18 cellular contexts compared by ENCODE assay signal in genomic region chr1:174008979-174009378, GRCh38. TPM values are rescaled to one million over a fixed set of nuclear protein-coding genes. Genes with fewer than 3 reads are reported as not detected.
DNase-seq lines count a peak whose midpoint lies in the region; ATAC-seq and TF ChIP-seq lines count a peak whose summit lies in the region.
"Had no signal": no experiment of that assay in that cellular context is flagged by ENCODE, and none has a peak within 500 bp of the region (broad histone marks: within the 10 kb centered on the region; RNA-seq: fewer than 3 reads in every experiment).

No MANE protein-coding gene starts in this region.

- H3K4me1 ChIP-seq in DND-41 (ENCODE audit: insufficient read depth, low read length), result no peaks in the 10 kb centered on the region; the same call in none of the 2 replicates
- peaks cover 3% of the 10 kb centered on the region; the same call in 1 of the 2 replicates for H3K4me1 ChIP-seq in HAP-1
- peaks cover 23% of the 10 kb centered on the region for H3K4me1 ChIP-seq in OCI-LY7 (ENCODE audit: insufficient read depth, low read length, poor library complexity, severe bottlenecking)
- H3K4me1 ChIP-seq: breast epithelium had no signal

- intact Hi-C loops in OCI-LY7 (cut with micrococcal nuclease; ENCODE audit: unreplicated experiment), result no loop called here

- peaks cover 44% of the 10 kb centered on the region for H4K20me1 ChIP-seq in DND-41 (ENCODE audit: insufficient read depth, low read length)
- H4K20me1 ChIP-seq in OCI-LY7 (ENCODE audit: insufficient read depth, low read length), result no peaks in the 10 kb centered on the region

- no peak for TF ChIP-seq CTCF in DND-41 (IDR thresholded peaks at IDR 0.05; ENCODE audit: borderline replicate concordance, extremely low read depth, low read length, poor library complexity, severe bottlenecking)
- no peak for TF ChIP-seq CTCF in choroid plexus epithelial cell (conservative IDR thresholded peaks at IDR 0.05; ENCODE audit: low read depth, low read length)
- TF ChIP-seq CTCF in OCI-LY7 (conservative IDR thresholded peaks at IDR 0.05; ENCODE audit: low read length), result no peak

- DNase-seq in DND-41 (no peak), NCI-H226 (peak; percentile 40), choroid plexus epithelial cell (ENCODE audit: low read depth) (peak; percentile 18), HAP-1 (ENCODE audit: low spot score in 2 of 2) (no peak), OCI-LY7 (ENCODE audit: low spot score) (no peak)
- DNase-seq in natural killer cell treated with Interleukin-12 subunit alpha and Interleukin-12 subunit beta and Interleukin-15 and Interleukin-18, amount 100 ng/mL, for 72 hours (ENCODE audit: low spot score), result no peak
- DNase-seq: activated CD8-positive, alpha-beta memory T cell treated with anti-CD3 and anti-CD28 coated beads, Interleukin-2, amount 50 U/mL, for 4 hours; BE2C; effector CD4-positive, alpha-beta T cell; foreskin keratinocyte; NCI-H1092; ovary had no signal

- POLR2A ChIA-PET in OCI-LY7 (lab: Charles Lee), result interaction anchor here (0.6 kb wide), 2 partner anchors 10 to 109 kb away, joined by 3 read pairs; no protein-coding TSS in a partner anchor

- H3K4me3 ChIP-seq in DND-41 (ENCODE audit: low read depth in 1 of 2, low read length in 2 of 2) (no peak overlapping the region), choroid plexus epithelial cell (ENCODE audit: low read depth, low read length) (no peak overlapping the region), HAP-1 (no peak overlapping the region), OCI-LY7 (ENCODE audit: low read depth, low read length, poor library complexity, severe bottlenecking) (no peak overlapping the region)
- H3K4me3 ChIP-seq: breast epithelium, ovary had no signal

- ATAC-seq in DND-41 (ENCODE audit: insufficient read depth, low read depth) (no peak; the same call in 2 of the 3 replicates), GM19035 (IDR thresholded peaks at IDR 0.05; ENCODE audit: unreplicated experiment) (no peak)
- ATAC-seq in natural killer cell treated with Interleukin-12 subunit alpha and Interleukin-12 subunit beta and Interleukin-15 and Interleukin-18, amount 100 ng/mL, for 72 hours, result peak; percentile 46 to 52
- ATAC-seq: foreskin keratinocyte, SK-N-SH treated with all-trans-retinoic acid at 6 μM for 48 hours, WTC11 had no signal

- no peaks in the 10 kb centered on the region for H3K27me3 Mint-ChIP-seq in natural killer cell treated with Interleukin-12 subunit alpha and Interleukin-12 subunit beta and Interleukin-15 and Interleukin-18, amount 100 ng/mL, for 72 hours
- H3K27me3 Mint-ChIP-seq: activated naive CD4-positive, alpha-beta T cell treated with anti-CD3 and anti-CD28 coated beads, Interleukin-2, amount 50 U/mL, for 24 hours had no signal

- H3K9ac ChIP-seq in DND-41 (ENCODE audit: low read depth, low read length), result no peak overlapping the region

- 0 out of 2 replicates have a peak, but pooled peaks cover 3% of the 10 kb centered on the region for H3K36me3 ChIP-seq in DND-41 (ENCODE audit: insufficient read depth, low read length)
- peaks cover 3% of the 10 kb centered on the region for H3K36me3 ChIP-seq in HAP-1 (replicated peaks)
- peaks cover 49% of the 10 kb centered on the region for H3K36me3 ChIP-seq in OCI-LY7 (ENCODE audit: insufficient read depth, low read length)
- H3K36me3 ChIP-seq: BE2C, breast epithelium, ovary had no signal

- no peaks in the 10 kb centered on the region for H3K9me2 ChIP-seq in OCI-LY7 (ENCODE audit: insufficient read depth, low read length)

- peaks cover 42 to 46% of the 10 kb centered on the region in 2 donors for H3K4me1 Mint-ChIP-seq in natural killer cell treated with Interleukin-12 subunit alpha and Interleukin-12 subunit beta and Interleukin-15 and Interleukin-18, amount 100 ng/mL, for 72 hours (ENCODE audit: low read depth in 2 of 2)

- peaks cover 92% of the 10 kb centered on the region for H3K79me2 ChIP-seq in DND-41 (ENCODE audit: insufficient read depth, low read length)
- H3K79me2 ChIP-seq in OCI-LY7 (ENCODE audit: insufficient read depth, low read depth, low read length), result peaks cover 95% of the 10 kb centered on the region

- H2AFZ ChIP-seq in DND-41 (ENCODE audit: low read depth, low read length), result no peak overlapping the region
- no peak overlapping the region for H2AFZ ChIP-seq in OCI-LY7 (ENCODE audit: low read length)

- peak overlapping the region; percentile 5 to 18 for H3K27ac Mint-ChIP-seq in natural killer cell treated with Interleukin-12 subunit alpha and Interleukin-12 subunit beta and Interleukin-15 and Interleukin-18, amount 100 ng/mL, for 72 hours
- H3K27ac Mint-ChIP-seq: activated naive CD4-positive, alpha-beta T cell treated with anti-CD3 and anti-CD28 coated beads, Interleukin-2, amount 50 U/mL, for 24 hours; mesothelial cell of epicardium; WTC11 had no signal

- H3K9me3 ChIP-seq in DND-41 (ENCODE audit: insufficient read depth, low read length, severe bottlenecking) (no peaks in the 10 kb centered on the region), HAP-1 (no peaks in the 10 kb centered on the region), OCI-LY7 (ENCODE audit: low read length) (no peaks in the 10 kb centered on the region)
- H3K9me3 ChIP-seq: BE2C, breast epithelium, ovary had no signal

- no TSS peak for BruUV-seq in OCI-LY7 (replicated peaks; lab: Mats Ljungman, UMichigan)

- no peaks in the 10 kb centered on the region for H3K36me3 Mint-ChIP-seq in natural killer cell treated with Interleukin-12 subunit alpha and Interleukin-12 subunit beta and Interleukin-15 and Interleukin-18, amount 100 ng/mL, for 72 hours

- H3K27me3 ChIP-seq in DND-41 (ENCODE audit: insufficient read depth, low read length, poor library complexity) (no peaks in the 10 kb centered on the region), HAP-1 (ENCODE audit: low read depth) (no peaks in the 10 kb centered on the region)
- H3K27me3 ChIP-seq: BE2C, breast epithelium, foreskin keratinocyte, ovary had no signal

- no peak overlapping the region for H3K4me2 ChIP-seq in DND-41 (ENCODE audit: insufficient read depth, low read length)
- no peak overlapping the region for H3K4me2 ChIP-seq in OCI-LY7 (ENCODE audit: low read length)

- H3K4me3 Mint-ChIP-seq in natural killer cell treated with Interleukin-12 subunit alpha and Interleukin-12 subunit beta and Interleukin-15 and Interleukin-18, amount 100 ng/mL, for 72 hours, result peak overlapping the region; percentile 16
- H3K4me3 Mint-ChIP-seq: activated naive CD4-positive, alpha-beta T cell treated with anti-CD3 and anti-CD28 coated beads, Interleukin-2, amount 50 U/mL, for 24 hours; mesothelial cell of epicardium; WTC11 had no signal

- CTCF ChIA-PET in OCI-LY7 (lab: Charles Lee; ENCODE audit: unreplicated experiment), result no interaction called here

- H3K27ac ChIP-seq in DND-41 (ENCODE audit: low read length), result 0 out of 2 replicates have a peak overlapping the region, but pooled peaks have one; percentile 8
- H3K27ac ChIP-seq in OCI-LY7 (ENCODE audit: low read depth, low read length, poor library complexity, severe bottlenecking), result no peak overlapping the region
- H3K27ac ChIP-seq: breast epithelium, foreskin keratinocyte, ovary had no signal

- peaks cover 2% of the 10 kb centered on the region for H3K9me3 Mint-ChIP-seq in natural killer cell treated with Interleukin-12 subunit alpha and Interleukin-12 subunit beta and Interleukin-15 and Interleukin-18, amount 100 ng/mL, for 72 hours
- H3K9me3 Mint-ChIP-seq: activated naive CD4-positive, alpha-beta T cell treated with anti-CD3 and anti-CD28 coated beads, Interleukin-2, amount 50 U/mL, for 24 hours had no signal

- in situ Hi-C loops in HAP-1 (cut with MboI; ENCODE audit: low sequenced_read_pairs), result no loop called here

RNA-seq across cellular contexts. Expression of gene RC3H1, which starts 13.2 kb away (rescaled TPM):
- total RNA-seq in natural killer cell treated with Interleukin-12 subunit alpha and Interleukin-12 subunit beta and Interleukin-15 and Interleukin-18, amount 100 ng/mL, for 72 hours, result 10 to 100 TPM; 53.2 to 65.4 TPM
- total RNA-seq in OCI-LY7 (2014; rRNA removed; shearing (Covaris generic)), result 21.0 and 32.0 TPM in 2 replicates
- 34.0 and 34.3 TPM in 2 replicates for total RNA-seq in OCI-LY7 (2022)

Comparison
In these comparisons a context has a peak if more than half of its experiments do, and no peak if none do; other contexts are left out.
1. ATAC-seq: peak in natural killer cell treated with Interleukin-12 subunit alpha and Interleukin-12 subunit beta and Interleukin-15 and Interleukin-18, amount 100 ng/mL, for 72 hours (2 of 2); none in DND-41 (single experiment) and GM19035 (single experiment).
2. DNase-seq: peak in NCI-H226 (single experiment) and choroid plexus epithelial cell (single experiment); none in DND-41 (single experiment), natural killer cell treated with Interleukin-12 subunit alpha and Interleukin-12 subunit beta and Interleukin-15 and Interleukin-18, amount 100 ng/mL, for 72 hours (single experiment), HAP-1 (0 of 2) and OCI-LY7 (single experiment).